ENCODE assay signal across 8 cellular contexts in genomic region chr6:24720604-24721460, GRCh38.
DNase-seq lines count a peak whose midpoint lies in the region; ATAC-seq and TF ChIP-seq lines count a peak whose summit lies in the region.

No MANE protein-coding gene starts in this region.

- H3K27ac Mint-ChIP-seq in activated naive CD4-positive, alpha-beta T cell treated with anti-CD3 and anti-CD28 coated beads, Interleukin-2, amount 50 U/mL, for 24 hours, result peak overlapping the region; percentile 100

- H3K27me3 Mint-ChIP-seq in activated naive CD4-positive, alpha-beta T cell treated with anti-CD3 and anti-CD28 coated beads, Interleukin-2, amount 50 U/mL, for 24 hours, result no peaks in the 10 kb centered on the region

- no peaks in the 10 kb centered on the region for H3K9me3 Mint-ChIP-seq in activated naive CD4-positive, alpha-beta T cell treated with anti-CD3 and anti-CD28 coated beads, Interleukin-2, amount 50 U/mL, for 24 hours

- peaks cover 43% of the 10 kb centered on the region for H3K4me1 Mint-ChIP-seq in activated naive CD4-positive, alpha-beta T cell treated with anti-CD3 and anti-CD28 coated beads, Interleukin-2, amount 50 U/mL, for 24 hours

- H3K36me3 ChIP-seq in SK-N-MC (ENCODE audit: insufficient read depth, low read length) (peaks cover 36% of the 10 kb centered on the region), neutrophil (peaks cover 29% of the 10 kb centered on the region)

- ATAC-seq in HG02588 (IDR thresholded peaks at IDR 0.05; ENCODE audit: unreplicated experiment), result peak; percentile 83

- H3K4me1 ChIP-seq in neutrophil (ENCODE audit: control insufficient read depth in 1 of 2, insufficient read depth in 1 of 2, low read depth in 1 of 2, low read length in 1 of 2), result peaks cover 39 to 41% of the 10 kb centered on the region in 2 experiments

- DNase-seq in NCI-H1048 (lab: John Stamatoyannopoulos, UW), result peak; percentile 99
- peak; percentile 98 for DNase-seq in SK-N-MC (ENCODE audit: low read depth, low spot score)
- DNase-seq in germinal center (ENCODE audit: low spot score), result peak; percentile 99
- DNase-seq in substantia nigra (lab: John Stamatoyannopoulos, UW), result peak; percentile 86 to 100 (median 99)

- peak overlapping the region; percentile 96 for H3K4me3 Mint-ChIP-seq in activated naive CD4-positive, alpha-beta T cell treated with anti-CD3 and anti-CD28 coated beads, Interleukin-2, amount 50 U/mL, for 24 hours

- H3K4me3 ChIP-seq in GM08714 (ENCODE audit: low read length) (peak overlapping the region; percentile 99), SK-N-MC (peak overlapping the region; percentile 83), neutrophil (ENCODE audit: low read depth in 1 of 2, low read length in 1 of 2) (peak overlapping the region; percentile 80 to 99)

- peaks cover 21% of the 10 kb centered on the region for H3K36me3 Mint-ChIP-seq in activated naive CD4-positive, alpha-beta T cell treated with anti-CD3 and anti-CD28 coated beads, Interleukin-2, amount 50 U/mL, for 24 hours

- peak; percentile 13 for TF ChIP-seq CTCF in neutrophil (IDR thresholded peaks at IDR 0.05)

- peak overlapping the region; percentile 99 for H3K9ac ChIP-seq in SK-N-MC (ENCODE audit: insufficient read length)

- H3K27me3 ChIP-seq in neutrophil, result no peaks in the 10 kb centered on the region

- no peaks in the 10 kb centered on the region for H3K9me3 ChIP-seq in SK-N-MC (ENCODE audit: low read depth, low read length)
- H3K9me3 ChIP-seq in neutrophil, result no peaks in the 10 kb centered on the region

- peak overlapping the region; percentile 99 for H3K27ac ChIP-seq in SK-N-MC
- peak overlapping the region; percentile 98 for H3K27ac ChIP-seq in neutrophil
- peak overlapping the region; percentile 98 for H3K27ac ChIP-seq in substantia nigra (ENCODE audit: low read depth, low read length, poor library complexity, severe bottlenecking)

Comparison
In these comparisons a context has a peak if more than half of its experiments do, and no peak if none do; other contexts are left out.
1. Peak in every context shown above with its lines: DNase-seq, ATAC-seq, H3K4me3 ChIP-seq and H3K27ac ChIP-seq.